Comparison of ENCODE assay signal across 14 cellular contexts in the genomic region with DNA sequence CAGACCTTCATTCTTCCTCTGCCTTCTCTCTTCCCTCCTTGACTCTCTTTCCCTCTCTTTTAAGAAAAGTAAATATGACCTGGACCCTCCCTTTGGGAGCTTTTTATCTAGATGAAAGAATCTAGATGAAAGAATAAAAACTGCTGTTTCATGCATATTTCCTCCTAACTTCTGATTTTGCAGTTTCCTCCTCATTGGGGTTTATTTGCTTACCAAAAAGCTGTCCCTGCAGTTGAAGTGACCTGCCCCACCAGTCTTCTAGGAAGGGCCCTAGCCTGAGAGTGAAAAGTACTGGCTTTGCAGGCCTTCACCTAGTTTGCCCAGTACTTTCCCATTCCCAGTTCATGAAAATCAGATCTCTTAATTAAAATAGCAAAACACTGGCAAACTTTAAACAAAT. TPM values are rescaled to one million over a fixed set of nuclear protein-coding genes. Genes with fewer than 3 reads are reported as not detected.
DNase-seq lines count a peak whose midpoint lies in the region; ATAC-seq and TF ChIP-seq lines count a peak whose summit lies in the region.
"Had no signal": no experiment of that assay in that cellular context is flagged by ENCODE, and none has a peak within 500 bp of the region (broad histone marks: within the 10 kb centered on the region; RNA-seq: fewer than 3 reads in every experiment).

No MANE protein-coding gene starts in this region.

- TF ChIP-seq CTCF in lower lobe of right lung (IDR thresholded peaks at IDR 0.05) (no peak), upper lobe of left lung (IDR thresholded peaks at IDR 0.05) (no peak), HFFc6 (IDR thresholded peaks at IDR 0.05) (no peak)

- CTCF ChIA-PET in T-cell (lab: Charles Lee): interaction anchor here in 1 of 2 donors (2.6 kb wide), 1 partner anchor 12 kb away, joined by 7 read pairs; no protein-coding TSS in a partner anchor

- intact Hi-C loops in lower lobe of right lung (cut with DNase I): no loop called here
- intact Hi-C loops in aorta (cut with DNase I): no loop called here

- H3K4me1 ChIP-seq in lower lobe of right lung (peaks cover 50% of the 10 kb centered on the region), upper lobe of left lung (peaks cover 35 to 60% (median 45%) of the 10 kb centered on the region in 4 donors), aorta (ENCODE audit: control insufficient read depth in 1 of 2, insufficient read depth in 2 of 2, low read length in 2 of 2) (no peaks in the 10 kb centered on the region)

- H3K36me3 ChIP-seq in lower lobe of right lung (peaks cover 11% of the 10 kb centered on the region), upper lobe of left lung (peaks cover 0 to 19% (median 0%) of the 10 kb centered on the region in 4 donors), aorta (ENCODE audit: control insufficient read depth in 1 of 2, insufficient read depth in 2 of 2, low read length in 1 of 2) (peaks cover 0 to 2% of the 10 kb centered on the region in 2 donors)
- H3K36me3 ChIP-seq: gastrocnemius medialis, SJCRH30, uterus had no signal

- H3K27me3 ChIP-seq in lower lobe of right lung (ENCODE audit: low read depth): no peaks in the 10 kb centered on the region
- H3K27me3 ChIP-seq in upper lobe of left lung: no peaks in the 10 kb centered on the region
- no peaks in the 10 kb centered on the region for H3K27me3 ChIP-seq in aorta (ENCODE audit: control insufficient read depth in 1 of 2, insufficient read depth in 2 of 2, low read length in 1 of 2)
- H3K27me3 ChIP-seq: gastrocnemius medialis, SJCRH30, uterus had no signal

- POLR2A ChIA-PET in T-cell (lab: Charles Lee): interaction anchor here (0.6 to 0.7 kb wide), 2 partner anchors 10 to 172 kb away, joined by 3 to 4 read pairs; no protein-coding TSS in a partner anchor

- TF ChIP-seq POLR2A in upper lobe of left lung (IDR thresholded peaks at IDR 0.05): no peak

- H3K27ac Mint-ChIP-seq in activated naive CD8-positive, alpha-beta T cell: peak overlapping the region; percentile 35
- no peak overlapping the region for H3K27ac Mint-ChIP-seq in activated naive CD8-positive, alpha-beta T cell treated with anti-CD3 and anti-CD28 coated beads for 36 hours
- peak overlapping the region; percentile 81 to 86 for H3K27ac Mint-ChIP-seq in T-cell
- no peak overlapping the region for H3K27ac Mint-ChIP-seq in HFFc6

- H3K4me3 ChIP-seq in lower lobe of right lung (no peak overlapping the region), upper lobe of left lung (no peak overlapping the region), aorta (ENCODE audit: low read length in 2 of 2) (no peak overlapping the region)
- H3K4me3 ChIP-seq: gastrocnemius medialis, lung, SJCRH30, uterus had no signal

- DNase-seq in activated naive CD8-positive, alpha-beta T cell treated with anti-CD3 and anti-CD28 coated beads for 36 hours: no peak
- no peak for DNase-seq in T-cell
- no peak for DNase-seq in lower lobe of right lung
- peak in 1 of 2 donors; percentile 40 for DNase-seq in upper lobe of left lung
- no peak for DNase-seq in aorta
- DNase-seq in HFFc6: no peak
- no peak for DNase-seq in DMS114 treated with DMSO at 0.1 percent for 48 hours (lab: John Stamatoyannopoulos, UW; ENCODE audit: unreplicated experiment)
- DNase-seq: DMS79, gastrocnemius medialis, SJCRH30, uterus had no signal

- H3K9me3 Mint-ChIP-seq in activated naive CD8-positive, alpha-beta T cell (ENCODE audit: low read depth): no peaks in the 10 kb centered on the region
- no peaks in the 10 kb centered on the region for H3K9me3 Mint-ChIP-seq in activated naive CD8-positive, alpha-beta T cell treated with anti-CD3 and anti-CD28 coated beads for 36 hours
- H3K9me3 Mint-ChIP-seq in T-cell (no peaks in the 10 kb centered on the region), HFFc6 (no peaks in the 10 kb centered on the region)

- no peaks in the 10 kb centered on the region for H3K27me3 Mint-ChIP-seq in activated naive CD8-positive, alpha-beta T cell
- no peaks in the 10 kb centered on the region for H3K27me3 Mint-ChIP-seq in activated naive CD8-positive, alpha-beta T cell treated with anti-CD3 and anti-CD28 coated beads for 36 hours
- no peaks in the 10 kb centered on the region for H3K27me3 Mint-ChIP-seq in T-cell
- peaks cover 1% of the 10 kb centered on the region; the same call in 1 of the 2 replicates for H3K27me3 Mint-ChIP-seq in HFFc6 (ENCODE audit: insufficient read depth)

- no peak for TF ChIP-seq EP300 in upper lobe of left lung (IDR thresholded peaks at IDR 0.05)

- peaks cover 27% of the 10 kb centered on the region for H3K36me3 Mint-ChIP-seq in activated naive CD8-positive, alpha-beta T cell
- peaks cover 21% of the 10 kb centered on the region for H3K36me3 Mint-ChIP-seq in activated naive CD8-positive, alpha-beta T cell treated with anti-CD3 and anti-CD28 coated beads for 36 hours
- peaks cover 50% of the 10 kb centered on the region for H3K36me3 Mint-ChIP-seq in T-cell
- H3K36me3 Mint-ChIP-seq in HFFc6 (ENCODE audit: low read depth): no peaks in the 10 kb centered on the region; the same call in 1 of the 2 replicates

- peak overlapping the region; percentile 25 for H3K27ac ChIP-seq in lower lobe of right lung
- H3K27ac ChIP-seq in upper lobe of left lung: peak overlapping the region; percentile 11 to 57 (median 55)
- no peak overlapping the region for H3K27ac ChIP-seq in aorta (ENCODE audit: low read depth in 1 of 2, low read length in 2 of 2)
- H3K27ac ChIP-seq: gastrocnemius medialis, SJCRH30, uterus had no signal

- H3K4me3 Mint-ChIP-seq in activated naive CD8-positive, alpha-beta T cell: peak overlapping the region; percentile 35
- no peak overlapping the region for H3K4me3 Mint-ChIP-seq in activated naive CD8-positive, alpha-beta T cell treated with anti-CD3 and anti-CD28 coated beads for 36 hours
- H3K4me3 Mint-ChIP-seq in T-cell (peak overlapping the region; percentile 28 to 59 (median 46)), HFFc6 (no peak overlapping the region)

- ATAC-seq in T-cell (replicated peaks in 1 of 4): no peak
- no peak for ATAC-seq in lower lobe of right lung
- ATAC-seq in upper lobe of left lung (ENCODE audit: low FRiP score in 2 of 2): no peak
- ATAC-seq in aorta (ENCODE audit: low FRiP score): no peak
- ATAC-seq: gastrocnemius medialis, HepG2 had no signal

- H3K9me3 ChIP-seq in lower lobe of right lung (no peaks in the 10 kb centered on the region), upper lobe of left lung (no peaks in the 10 kb centered on the region), aorta (ENCODE audit: control insufficient read depth, low read length) (no peaks in the 10 kb centered on the region)
- H3K9me3 ChIP-seq: gastrocnemius medialis, SJCRH30, uterus had no signal

- H3K4me1 Mint-ChIP-seq in activated naive CD8-positive, alpha-beta T cell (ENCODE audit: low read depth): peaks cover 64% of the 10 kb centered on the region
- H3K4me1 Mint-ChIP-seq in activated naive CD8-positive, alpha-beta T cell treated with anti-CD3 and anti-CD28 coated beads for 36 hours: peaks cover 46% of the 10 kb centered on the region
- H3K4me1 Mint-ChIP-seq in T-cell: peaks cover 72 to 76% (median 73%) of the 10 kb centered on the region in 3 donors
- H3K4me1 Mint-ChIP-seq in HFFc6 (ENCODE audit: low read depth): peaks cover 21% of the 10 kb centered on the region

RNA-seq across cellular contexts. Expression of a gene that starts 28.3 kb away (rescaled TPM):
- total RNA-seq in activated naive CD8-positive, alpha-beta T cell treated with anti-CD3 and anti-CD28 coated beads for 36 hours: 100 to 1,000 TPM; 345 to 385 TPM
- 10 to 100 TPM; 60.3 to 91.7 (median 75.8) TPM for total RNA-seq in T-cell
- total RNA-seq in lower lobe of right lung: 74.4 TPM
- total RNA-seq in upper lobe of left lung: 10 to 100 TPM; 25.1 to 84.7 (median 50.1) TPM
- total RNA-seq in aorta: 10 to 100 TPM; 54.8 to 69.6 TPM
- 10 to 100 TPM; 43.5 to 76.5 TPM for polyA plus RNA-seq in aorta
- total RNA-seq in HFFc6 (2021; fragmentation: NEBNext Ultra II Directional; extraction: Animal tissue kit (Norgen Biotek cat#: 25700)): 100 to 1,000 TPM in 5 of 6 experiments, 10 to 100 TPM in 1; 89.9 to 164 (median 142) TPM

RNA-seq across cellular contexts. Expression of a gene that starts 51.8 kb away (rescaled TPM):
- 10 to 100 TPM; 42.1 to 44.0 TPM for total RNA-seq in activated naive CD8-positive, alpha-beta T cell treated with anti-CD3 and anti-CD28 coated beads for 36 hours
- 10 to 100 TPM; 14.3 to 28.8 (median 25.8) TPM for total RNA-seq in T-cell
- 27.5 TPM for total RNA-seq in lower lobe of right lung
- 10 to 100 TPM; 11.5 to 28.9 (median 18.8) TPM for total RNA-seq in upper lobe of left lung
- total RNA-seq in aorta: 10 to 100 TPM; 22.0 to 28.3 TPM
- polyA plus RNA-seq in aorta: 10 to 100 TPM; 21.5 to 22.7 TPM
- total RNA-seq in HFFc6 (2021; fragmentation: NEBNext Ultra II Directional; extraction: Animal tissue kit (Norgen Biotek cat#: 25700)): 10 to 100 TPM; 30.1 to 43.4 (median 36.6) TPM

Comparison
In these comparisons a context has a peak if more than half of its experiments do, and no peak if none do; other contexts are left out.
1. H3K27ac Mint-ChIP-seq: peak in activated naive CD8-positive, alpha-beta T cell (single experiment) and T-cell (2 of 2); none in activated naive CD8-positive, alpha-beta T cell treated with anti-CD3 and anti-CD28 coated beads for 36 hours (single experiment) and HFFc6 (single experiment).
2. H3K4me3 Mint-ChIP-seq: peak in activated naive CD8-positive, alpha-beta T cell (single experiment) and T-cell (3 of 3); none in activated naive CD8-positive, alpha-beta T cell treated with anti-CD3 and anti-CD28 coated beads for 36 hours (single experiment) and HFFc6 (single experiment).
3. H3K27ac ChIP-seq: peak in lower lobe of right lung (single experiment) and upper lobe of left lung (4 of 4); none in aorta (0 of 2).